In the genomic region with DNA sequence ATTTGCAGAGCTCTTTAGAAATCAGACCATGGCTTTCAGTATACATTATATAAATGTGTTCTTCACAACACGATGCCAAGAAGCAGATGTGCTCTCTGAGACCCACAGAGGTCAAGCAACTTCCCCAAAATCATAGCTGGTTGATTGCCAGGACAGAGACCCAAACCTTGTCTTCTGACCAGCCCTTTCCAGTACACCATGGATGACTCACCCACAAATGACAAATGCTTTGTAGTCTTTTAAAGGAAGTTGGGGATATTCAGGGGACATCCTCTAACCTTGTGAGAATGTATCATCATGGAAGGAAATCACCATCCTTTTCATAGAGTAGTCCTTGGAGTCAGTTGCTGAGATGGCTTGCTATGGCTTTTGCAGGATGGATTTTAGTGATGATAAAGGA, we compare ENCODE assay signal across 10 cellular contexts. TPM values are rescaled to one million over a fixed set of nuclear protein-coding genes. Genes with fewer than 3 reads are reported as not detected.
DNase-seq lines count a peak whose midpoint lies in the region; ATAC-seq, FAIRE-seq and TF ChIP-seq lines count a peak whose summit lies in the region.
"Had no signal": no experiment of that assay in that cellular context is flagged by ENCODE, and none has a peak within 500 bp of the region (broad histone marks: within the 10 kb centered on the region; RNA-seq: fewer than 3 reads in every experiment).

No MANE protein-coding gene starts in this region.

- H3K4me1 ChIP-seq in iPS-20b (ENCODE audit: insufficient read depth, low read length) (peaks cover 67% of the 10 kb centered on the region), transverse colon (peaks cover 0 to 18% (median 10%) of the 10 kb centered on the region in 4 donors), HepG2 (ENCODE audit: insufficient read depth, low read length) (no peaks in the 10 kb centered on the region)

- no peak for FAIRE-seq in HepG2 (lab: Jason Lieb, UNC)

- H3K4me3 ChIP-seq in iPS-20b (ENCODE audit: low read length), result 0 out of 2 replicates have a peak overlapping the region, but pooled peaks have one; percentile 24
- no peak overlapping the region for H3K4me3 ChIP-seq in transverse colon
- H3K4me3 ChIP-seq in HepG2 (replicated peaks in 1 of 3; ENCODE audit: insufficient read depth in 1 of 3, low read depth in 2 of 3, low read length in 3 of 3), result no peak overlapping the region
- H3K4me3 ChIP-seq: uterus had no signal

- in situ Hi-C loops in transverse colon (cut with MboI; ENCODE audit: low pct_ligation_motif_present in 1 of 4, low pct_unique_long_range_greater_than_20kb in 1 of 4, low sequenced_read_pairs in 3 of 4), result no loop called here
- in situ Hi-C loops in HepG2 (cut with HindIII; ENCODE audit: extremely low pct_ligation_motif_present, low pct_unique_long_range_greater_than_20kb), result no loop called here

- H3K36me3 ChIP-seq in iPS-20b (ENCODE audit: insufficient read depth, low read depth, low read length) (0 out of 2 replicates have a peak, but pooled peaks cover 6% of the 10 kb centered on the region), transverse colon (no peaks in the 10 kb centered on the region), HepG2 (replicated peaks in 1 of 2; ENCODE audit: control insufficient read depth in 1 of 2, insufficient read depth in 2 of 2, low read length in 2 of 2) (no peaks in the 10 kb centered on the region)
- H3K36me3 ChIP-seq: uterus had no signal

- no peaks in the 10 kb centered on the region for H3K27me3 ChIP-seq in iPS-20b (ENCODE audit: insufficient read depth, low read length)
- no peaks in the 10 kb centered on the region for H3K27me3 ChIP-seq in transverse colon
- H3K27me3 ChIP-seq in HepG2 (ENCODE audit: control insufficient read depth in 1 of 2, insufficient read depth in 2 of 2, low read length in 2 of 2), result no peaks in the 10 kb centered on the region
- H3K27me3 ChIP-seq: uterus had no signal

- intact Hi-C loops in transverse colon (cut with DNase I; ENCODE audit: low total_unique reads) (no loop called here), HepG2 (cut with micrococcal nuclease; ENCODE audit: unreplicated experiment) (no loop called here)

- no peaks in the 10 kb centered on the region for H3K9me3 ChIP-seq in iPS-20b (ENCODE audit: insufficient read depth, low read depth, low read length)
- H3K9me3 ChIP-seq in transverse colon, result no peaks in the 10 kb centered on the region
- H3K9me3 ChIP-seq in HepG2 (ENCODE audit: low read length), result no peaks in the 10 kb centered on the region
- H3K9me3 ChIP-seq: uterus had no signal

- TF ChIP-seq EP300 in transverse colon (IDR thresholded peaks at IDR 0.05; ENCODE audit: low read depth), result no peak
- TF ChIP-seq EP300 in HepG2 (IDR thresholded peaks at IDR 0.05; ENCODE audit: low read depth in 2 of 2, low read length in 2 of 2), result no peak
- no peak for TF ChIP-seq EP300 in HepG2 (CRISPR knock-in tag; IDR thresholded peaks at IDR 0.05; ENCODE audit: borderline replicate concordance)

- WGBS in transverse colon (ENCODE audit: low coverage in 1 of 2), 2 donors, result 56% methylated on average over 1 of the region's 1 CpG; no CpG with 5 or more reads in 1 of the 2 donors
- WGBS in HepG2 (ENCODE audit: low lambda C conversion rate), result 0% methylated on average over 1 of the region's 1 CpG

- H3K79me2 ChIP-seq in HepG2 (ENCODE audit: insufficient read depth, low read length), result no peaks in the 10 kb centered on the region

- POLR2A ChIA-PET in HepG2 (lab: Yijun Ruan, JAX), result no interaction called here

- TF ChIP-seq CTCF in transverse colon (IDR thresholded peaks at IDR 0.05), result no peak
- TF ChIP-seq CTCF in HepG2 (CRISPR knock-in tag; IDR thresholded peaks at IDR 0.05), result no peak

- DNase-seq in HT-29 (ENCODE audit: low spot score) (peak; percentile 7), amniotic stem cell (lab: John Stamatoyannopoulos, UW) (peak; percentile 51), transverse colon (no peak), COLO668 (lab: John Stamatoyannopoulos, UW; ENCODE audit: unreplicated experiment) (no peak), inferior parietal cortex (ENCODE audit: extremely low spot score) (no peak), HepG2 (ENCODE audit: low spot score) (no peak)
- DNase-seq: activated CD4-positive, alpha-beta T cell treated with anti-CD3 and anti-CD28 coated beads for 48 hours; left cardiac atrium had no signal

- H4K20me1 ChIP-seq in HepG2 (ENCODE audit: insufficient read depth, low read length), result no peaks in the 10 kb centered on the region

- H3K27ac ChIP-seq in iPS-20b (ENCODE audit: low read length), result no peak overlapping the region
- peak overlapping the region; percentile 8 to 44 (median 40) for H3K27ac ChIP-seq in transverse colon
- H3K27ac ChIP-seq in HepG2 (ENCODE audit: extremely low read length, insufficient read depth, low read length), result no peak overlapping the region

- no peak for TF ChIP-seq RAD21 in HepG2 (CRISPR knock-in tag; IDR thresholded peaks at IDR 0.05)

- H2AFZ ChIP-seq in HepG2 (ENCODE audit: low read length), result no peak overlapping the region

- no peak for TF ChIP-seq POLR2A in transverse colon (IDR thresholded peaks at IDR 0.05)
- no peak for TF ChIP-seq POLR2A in HepG2 (IDR thresholded peaks at IDR 0.05; ENCODE audit: insufficient read depth in 1 of 2, low read depth in 2 of 2, low read length in 2 of 2)

- BruUV-seq in HepG2 (replicated peaks; lab: Mats Ljungman, UMichigan), result no TSS peak

- H3K9ac ChIP-seq in iPS-20b (ENCODE audit: low read depth, low read length), result no peak overlapping the region
- H3K9ac ChIP-seq in HepG2 (ENCODE audit: insufficient read depth, low read depth, low read length), result no peak overlapping the region

- ATAC-seq in HepG2, result no peak

- CTCF ChIA-PET in HepG2 (lab: Yijun Ruan, JAX; ENCODE audit: low intra/inter-chr PET ratio, low total read pairs), result no interaction called here

- no peak overlapping the region for H3K4me2 ChIP-seq in HepG2 (ENCODE audit: low read depth, low read length)

TF ChIP-seq in HepG2, 621 proteins besides CTCF, POLR2A, EP300 and RAD21 (continues in another document):
- TF ChIP-seq, protein P1, sequence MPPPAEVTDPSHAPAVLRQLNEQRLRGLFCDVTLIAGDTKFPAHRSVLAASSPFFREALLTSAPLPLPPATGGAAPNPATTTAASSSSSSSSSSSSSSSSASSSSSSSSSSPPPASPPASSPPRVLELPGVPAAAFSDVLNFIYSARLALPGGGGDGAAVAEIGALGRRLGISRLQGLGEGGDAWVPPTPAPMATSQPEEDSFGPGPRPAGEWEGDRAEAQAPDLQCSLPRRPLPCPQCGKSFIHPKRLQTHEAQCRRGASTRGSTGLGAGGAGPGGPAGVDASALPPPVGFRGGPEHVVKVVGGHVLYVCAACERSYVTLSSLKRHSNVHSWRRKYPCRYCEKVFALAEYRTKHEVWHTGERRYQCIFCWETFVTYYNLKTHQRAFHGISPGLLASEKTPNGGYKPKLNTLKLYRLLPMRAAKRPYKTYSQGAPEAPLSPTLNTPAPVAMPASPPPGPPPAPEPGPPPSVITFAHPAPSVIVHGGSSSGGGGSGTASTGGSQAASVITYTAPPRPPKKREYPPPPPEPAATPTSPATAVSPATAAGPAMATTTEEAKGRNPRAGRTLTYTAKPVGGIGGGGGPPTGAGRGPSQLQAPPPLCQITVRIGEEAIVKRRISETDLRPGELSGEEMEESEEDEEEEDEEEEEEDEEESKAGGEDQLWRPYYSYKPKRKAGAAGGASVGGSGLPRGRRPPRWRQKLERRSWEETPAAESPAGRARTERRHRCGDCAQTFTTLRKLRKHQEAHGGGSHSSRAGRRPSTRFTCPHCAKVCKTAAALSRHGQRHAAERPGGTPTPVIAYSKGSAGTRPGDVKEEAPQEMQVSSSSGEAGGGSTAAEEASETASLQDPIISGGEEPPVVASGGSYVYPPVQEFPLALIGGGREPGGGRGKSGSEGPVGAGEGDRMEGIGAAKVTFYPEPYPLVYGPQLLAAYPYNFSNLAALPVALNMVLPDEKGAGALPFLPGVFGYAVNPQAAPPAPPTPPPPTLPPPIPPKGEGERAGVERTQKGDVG (CRISPR knock-in tag; IDR thresholded peaks at IDR 0.05; ENCODE audit: borderline replicate concordance), result no peak
- no peak for TF ChIP-seq MEIS2 (CRISPR knock-in tag; IDR thresholded peaks at IDR 0.05)
- no peak for TF ChIP-seq MBD4 (IDR thresholded peaks at IDR 0.05; ENCODE audit: borderline replicate concordance, low read length)
- TF ChIP-seq, protein P2, sequence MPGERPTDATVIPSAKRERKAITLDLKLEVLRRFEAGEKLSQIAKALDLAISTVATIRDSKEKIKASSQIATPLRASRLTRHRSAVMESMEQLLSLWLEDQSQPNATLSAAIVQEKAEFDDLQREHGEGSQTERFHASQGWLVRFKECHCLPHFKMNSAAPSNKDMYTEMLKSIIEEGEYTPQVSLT (CRISPR knock-in tag; IDR thresholded peaks at IDR 0.05; ENCODE audit: borderline replicate concordance, low read depth), result no peak
- TF ChIP-seq DNMT1 (CRISPR knock-in tag; IDR thresholded peaks at IDR 0.05), result no peak

RNA-seq across cellular contexts. Expression of gene ZNF462, which starts 30.1 kb away (rescaled TPM):
- total RNA-seq in HT-29 (2014; rRNA removed; shearing (Covaris generic)), result 0.26 and 0.92 TPM in 2 replicates
- 10 to 100 TPM; 17.5 to 28.7 (median 22.9) TPM for total RNA-seq in transverse colon
- total RNA-seq in HepG2 (2016; rRNA removed; fragmentation: Illumina TruSeq; extraction: Trizol), result not detected in 2 replicates
- total RNA-seq in HepG2 (2016; cell fraction: cytosol; rRNA removed; fragmentation: Illumina TruSeq; extraction: Trizol; ENCODE audit: low read depth), result not detected in 2 replicates
- not detected in 2 replicates for total RNA-seq in HepG2 (2016; cell fraction: insoluble cytoplasmic fraction; rRNA removed; fragmentation: Illumina TruSeq; extraction: Trizol)
- total RNA-seq in HepG2 (2016; cell fraction: membrane; rRNA removed; fragmentation: Illumina TruSeq; extraction: Trizol), result not detected in 2 replicates
- total RNA-seq in HepG2 (2016; cell fraction: nucleus; rRNA removed; fragmentation: Illumina TruSeq; extraction: Trizol), result not detected in 2 replicates
- polyA plus RNA-seq in HepG2 (2011; rRNA removed), result not detected in 2 replicates
- polyA plus RNA-seq in HepG2 (2011; cell fraction: cytosol; rRNA removed), result not detected in 2 replicates
- 0.02 TPM in 1 of 2 replicates, not detected in the other for polyA plus RNA-seq in HepG2 (2011; cell fraction: nucleus; rRNA removed)
- polyA plus RNA-seq in HepG2 (2012), result not detected in 2 replicates
- not detected in 2 replicates for polyA plus RNA-seq in HepG2 (2016; cell fraction: cytosol; fragmentation: Illumina TruSeq; extraction: Trizol; ENCODE audit: low read depth)
- polyA plus RNA-seq in HepG2 (2016; cell fraction: insoluble cytoplasmic fraction; fragmentation: Illumina TruSeq; extraction: Trizol; ENCODE audit: low read depth), result not detected in 2 replicates
- polyA plus RNA-seq in HepG2 (2016; cell fraction: membrane; fragmentation: Illumina TruSeq; extraction: Trizol; ENCODE audit: low read depth), result not detected in 2 replicates
- not detected in 2 replicates for polyA plus RNA-seq in HepG2 (2016; cell fraction: nucleus; fragmentation: Illumina TruSeq; extraction: Trizol; ENCODE audit: insufficient read depth, low read depth)
- polyA minus RNA-seq in HepG2 (2011; rRNA and poly(A)+ RNA removed; ENCODE audit: low replicate concordance), result 5.4 TPM in 1 of 2 replicates, not detected in the other
- polyA minus RNA-seq in HepG2 (2011; cell fraction: cytosol; rRNA and poly(A)+ RNA removed), result not detected in 2 replicates
- polyA minus RNA-seq in HepG2 (2011; cell fraction: nucleus; rRNA and poly(A)+ RNA removed), result not detected in 2 replicates

Comparison
In these comparisons a context has a peak if more than half of its experiments do, and no peak if none do; other contexts are left out.
1. DNase-seq: peak in HT-29 (single experiment) and amniotic stem cell (single experiment); none in transverse colon (single experiment), COLO668 (single experiment), inferior parietal cortex (single experiment) and HepG2 (single experiment).
2. H3K27ac ChIP-seq: peak in transverse colon (4 of 4); none in iPS-20b (single experiment) and HepG2 (single experiment).